Comparison of ENCODE assay signal across 1 cellular context in the genomic region with DNA sequence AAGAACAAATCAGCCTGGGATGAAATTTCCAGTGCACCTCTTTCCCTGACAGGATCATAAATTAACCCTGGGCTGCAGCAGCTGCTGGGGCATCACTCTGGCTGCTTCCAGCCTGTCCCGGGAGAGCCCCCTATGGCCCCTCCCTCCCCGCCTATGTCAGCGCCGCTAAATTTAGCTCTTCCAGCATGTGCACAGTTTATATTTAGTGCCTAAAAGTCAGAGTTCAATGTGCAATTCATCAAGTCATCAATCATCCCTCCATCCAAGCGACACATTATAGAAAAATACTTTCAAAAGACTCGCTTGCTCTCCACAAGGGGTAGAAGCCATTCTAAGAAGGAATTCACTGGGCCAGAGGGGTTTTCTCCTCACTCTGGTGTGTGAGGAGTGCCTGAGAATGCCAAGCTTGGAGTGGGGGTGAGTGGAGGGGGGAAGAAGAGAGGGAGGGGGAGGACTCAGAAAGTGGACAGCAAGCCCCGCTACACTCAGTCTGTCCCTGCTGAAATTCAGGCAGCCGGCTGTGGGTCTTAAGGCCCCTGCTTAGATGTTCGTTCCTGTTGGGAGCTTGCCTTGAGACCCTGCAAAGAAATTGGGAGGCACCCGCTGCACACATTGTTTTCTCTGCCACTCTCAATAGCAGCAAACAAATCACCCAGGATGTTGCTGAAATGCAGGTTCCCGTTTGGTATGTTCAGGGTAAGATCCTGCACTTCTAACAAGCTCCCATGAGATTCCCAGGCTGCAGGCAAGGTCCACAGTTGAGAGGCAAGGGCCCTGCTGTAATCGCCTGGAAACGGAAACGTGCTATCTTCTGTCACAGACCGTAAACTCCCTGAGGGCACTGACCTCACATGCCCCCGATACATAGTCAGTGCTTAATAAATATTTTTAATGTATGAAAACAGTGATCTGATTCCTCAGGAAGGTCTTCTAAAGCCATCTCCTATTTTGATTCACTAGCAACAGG.
TF ChIP-seq lines count a peak whose summit lies in the region.

No MANE protein-coding gene starts in this region.

TF ChIP-seq in HepG2, 621 proteins besides CTCF, POLR2A, EP300 and RAD21:
- TF ChIP-seq KDM5B (CRISPR knock-in tag; IDR thresholded peaks at IDR 0.05; ENCODE audit: borderline replicate concordance) (no peak), XRCC5 (optimal IDR thresholded peaks at IDR 0.05; ENCODE audit: low read length) (no peak), SRSF1 (optimal IDR thresholded peaks at IDR 0.05; ENCODE audit: low read depth, low read length) (no peak), ZNF264 (CRISPR knock-in tag; IDR thresholded peaks at IDR 0.05) (no peak), FOXJ3 (CRISPR knock-in tag; IDR thresholded peaks at IDR 0.05; ENCODE audit: borderline replicate concordance) (no peak), NR2C2 (CRISPR knock-in tag; IDR thresholded peaks at IDR 0.05; ENCODE audit: borderline replicate concordance) (no peak), IKZF5 (CRISPR knock-in tag; IDR thresholded peaks at IDR 0.05) (no peak)
TF ChIP-seq in HepG2: peak in this region for 0.
